20 cellular contexts compared by ENCODE assay signal in genomic region chr20:20497242-20497985, GRCh38.
DNase-seq lines count a peak whose midpoint lies in the region; ATAC-seq and TF ChIP-seq lines count a peak whose summit lies in the region.
"Had no signal": no experiment of that assay in that cellular context is flagged by ENCODE, and none has a peak within 500 bp of the region (broad histone marks: within the 10 kb centered on the region; RNA-seq: fewer than 3 reads in every experiment).

No MANE protein-coding gene starts in this region.

- CTCF ChIA-PET in GM10248 (lab: Yijun Ruan, JAX) = interaction anchor here (0.8 to 1.9 kb wide), 6 partner anchors 9 to 451 kb away, joined by 3 to 6 read pairs (median 3); no protein-coding TSS in a partner anchor

- H3K27ac Mint-ChIP-seq in activated T-helper 17 cell treated with anti-CD3 and anti-CD28 coated beads, Interleukin-2, amount 50 U/mL, for 72 hours = peak overlapping the region; percentile 95
- H3K27ac Mint-ChIP-seq: dendritic cell treated with granulocyte-macrophage colony-stimulating factor and Interleukin-4, amounts not matched to agents 40 ng/mL and 50 ng/mL, for 4 days had no signal

- peak overlapping the region; percentile 73 for H3K4me3 Mint-ChIP-seq in activated T-helper 17 cell treated with anti-CD3 and anti-CD28 coated beads, Interleukin-2, amount 50 U/mL, for 72 hours
- H3K4me3 Mint-ChIP-seq: dendritic cell treated with granulocyte-macrophage colony-stimulating factor and Interleukin-4, amounts not matched to agents 40 ng/mL and 50 ng/mL, for 4 days had no signal

- no peak for TF ChIP-seq EP300 in tibial nerve (IDR thresholded peaks at IDR 0.05)

- no peaks in the 10 kb centered on the region for H3K27me3 ChIP-seq in tibial nerve
- H3K27me3 ChIP-seq: sigmoid colon, transverse colon had no signal

- TF ChIP-seq CTCF in GM10248 (IDR thresholded peaks at IDR 0.05; ENCODE audit: control extremely low read depth, extremely low read depth, low read depth, missing control alignments) (no peak), GM13976 (IDR thresholded peaks at IDR 0.05; ENCODE audit: borderline replicate concordance, control extremely low read depth, extremely low read depth, insufficient read depth, missing control alignments) (no peak), tibial nerve (IDR thresholded peaks at IDR 0.05) (no peak)

- peaks cover 0 to 42% (median 9%) of the 10 kb centered on the region in 4 donors for H3K4me1 ChIP-seq in tibial nerve

- POLR2A ChIA-PET in GM10248 (lab: Yijun Ruan, JAX) = no interaction called here

- in situ Hi-C loops in GM13976 (cut with MboI; ENCODE audit: low sequenced_read_pairs, unreplicated experiment) = no loop called here

- H3K36me3 ChIP-seq in tibial nerve = peaks cover 0 to 18% (median 0%) of the 10 kb centered on the region in 3 donors
- H3K36me3 ChIP-seq: HAP-1 had no signal

- no peaks in the 10 kb centered on the region for H3K9me3 Mint-ChIP-seq in activated T-helper 17 cell treated with anti-CD3 and anti-CD28 coated beads, Interleukin-2, amount 50 U/mL, for 72 hours
- H3K9me3 Mint-ChIP-seq: dendritic cell treated with granulocyte-macrophage colony-stimulating factor and Interleukin-4, amounts not matched to agents 40 ng/mL and 50 ng/mL, for 4 days had no signal

- DNase-seq in GM10248 (ENCODE audit: extremely low spot score) (peak; percentile 32), GM13976 (ENCODE audit: low spot score) (peak; percentile 32), tibial nerve (ENCODE audit: low spot score in 2 of 2) (no peak), superior temporal gyrus (ENCODE audit: extremely low spot score) (no peak), iPS-NIHi11 (ENCODE audit: low spot score) (no peak)
- DNase-seq: activated naive CD4-positive, alpha-beta T cell treated with anti-CD3 and anti-CD28 coated beads, Interleukin-2, amount 50 U/mL, for 16 hours; AML-193; COR-L47; EL; NCI-H187 treated with DMSO at 0.1 percent for 48 hours; NK-92 treated with Interleukin-12 subunit alpha and Interleukin-12 subunit beta, amount 100 ng/mL, for 24 hours; sigmoid colon; stimulated activated CD4-positive, alpha-beta T cell treated with anti-CD3 and anti-CD28 coated beads, Interleukin-4, amount 100 ng/mL, for 4 hours; transverse colon had no signal

- H3K27ac ChIP-seq in tibial nerve = peak overlapping the region in 1 of 4 donors; percentile 79
- H3K27ac ChIP-seq: RWPE1, sigmoid colon, transverse colon had no signal

- no peaks in the 10 kb centered on the region for H3K27me3 Mint-ChIP-seq in activated T-helper 17 cell treated with anti-CD3 and anti-CD28 coated beads, Interleukin-2, amount 50 U/mL, for 72 hours
- H3K27me3 Mint-ChIP-seq: dendritic cell treated with granulocyte-macrophage colony-stimulating factor and Interleukin-4, amounts not matched to agents 40 ng/mL and 50 ng/mL, for 4 days had no signal

- H3K4me1 Mint-ChIP-seq in activated T-helper 17 cell treated with anti-CD3 and anti-CD28 coated beads, Interleukin-2, amount 50 U/mL, for 72 hours = peaks cover 29% of the 10 kb centered on the region

- H3K36me3 Mint-ChIP-seq in activated T-helper 17 cell treated with anti-CD3 and anti-CD28 coated beads, Interleukin-2, amount 50 U/mL, for 72 hours (ENCODE audit: low read depth) = peaks cover 86% of the 10 kb centered on the region

- WGBS in tibial nerve, 2 donors = 86 to 89% methylated on average over 8 of the region's 8 CpGs

- ATAC-seq in HG02870 (IDR thresholded peaks at IDR 0.05; ENCODE audit: unreplicated experiment) = peak; percentile 76
- ATAC-seq in activated T-helper 17 cell treated with anti-CD3 and anti-CD28 coated beads, Interleukin-2, amount 50 U/mL, for 72 hours (replicated peaks) = peak; percentile 79
- no peak for ATAC-seq in HG03196 (IDR thresholded peaks at IDR 0.05; ENCODE audit: unreplicated experiment)

- H3K9me3 ChIP-seq in tibial nerve = no peaks in the 10 kb centered on the region
- H3K9me3 ChIP-seq: HAP-1, sigmoid colon, transverse colon had no signal

- TF ChIP-seq POLR2A in tibial nerve (IDR thresholded peaks at IDR 0.05) = no peak

- H3K4me3 ChIP-seq in tibial nerve = no peak overlapping the region
- H3K4me3 ChIP-seq: HAP-1, sigmoid colon, transverse colon had no signal

Comparison
In these comparisons a context has a peak if more than half of its experiments do, and no peak if none do; other contexts are left out.
1. DNase-seq: peak in GM10248 (single experiment) and GM13976 (single experiment); none in tibial nerve (0 of 2), superior temporal gyrus (single experiment) and iPS-NIHi11 (single experiment).